Comparison of ENCODE assay signal across 1 cellular context in the genomic region with DNA sequence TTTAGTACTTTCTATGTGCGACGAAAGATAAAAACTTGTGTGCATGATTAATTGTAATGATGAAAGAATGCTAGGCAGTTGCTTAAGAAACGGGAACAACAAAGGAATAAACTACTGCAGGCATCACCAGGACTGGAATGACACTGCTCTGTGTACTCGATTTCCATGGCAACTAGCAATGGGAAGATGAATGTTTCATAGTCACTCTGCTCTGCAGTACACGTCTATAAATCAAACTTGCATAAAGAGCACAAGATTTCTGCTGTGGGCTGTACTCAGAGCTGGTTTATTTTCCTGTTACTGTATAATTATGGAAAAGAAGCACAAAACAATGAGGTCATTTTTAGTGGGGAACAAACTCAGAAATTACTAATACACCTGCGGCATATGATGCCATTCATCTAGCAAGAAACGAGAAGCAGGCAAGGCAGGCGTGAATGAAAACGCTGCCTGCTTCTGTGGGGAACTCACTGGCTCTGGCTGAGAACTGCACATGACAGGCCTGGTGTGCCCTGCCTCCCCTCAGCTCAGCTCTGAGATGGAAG.
TF ChIP-seq lines count a peak whose summit lies in the region.

No MANE protein-coding gene starts in this region.

TF ChIP-seq in HepG2, 621 proteins besides CTCF, POLR2A, EP300 and RAD21:
- TF ChIP-seq RFX3 (CRISPR knock-in tag; IDR thresholded peaks at IDR 0.05) (peak; percentile 73), ATF7 (IDR thresholded peaks at IDR 0.05) (peak; percentile 41; the same call in 1 of the 2 replicates), ATF7 (CRISPR knock-in tag; IDR thresholded peaks at IDR 0.05) (no peak), SMYD3 (CRISPR knock-in tag; IDR thresholded peaks at IDR 0.05) (no peak), CCAR2 (optimal IDR thresholded peaks at IDR 0.05; ENCODE audit: low read depth, low read length) (no peak), CEBPG (CRISPR knock-in tag; IDR thresholded peaks at IDR 0.05) (0 out of 2 replicates have a peak, but pooled peaks have one; percentile 29), ZNF142 (CRISPR knock-in tag; IDR thresholded peaks at IDR 0.05) (no peak), ZSCAN25 (CRISPR knock-in tag; IDR thresholded peaks at IDR 0.05) (no peak), SOX13 (IDR thresholded peaks at IDR 0.05) (no peak), SOX13 (CRISPR knock-in tag; conservative IDR thresholded peaks at IDR 0.05 in 1 of 2, IDR thresholded peaks at IDR 0.05 in 1 of 2) (no peak), ZEB1 (IDR thresholded peaks at IDR 0.05; ENCODE audit: insufficient replicate concordance, low read depth) (no peak), JUND (CRISPR knock-in tag; IDR thresholded peaks at IDR 0.05) (no peak), ZNF430 (CRISPR knock-in tag; IDR thresholded peaks at IDR 0.05) (no peak), KLF12 (CRISPR knock-in tag; IDR thresholded peaks at IDR 0.05; ENCODE audit: borderline replicate concordance) (no peak), ZMYM2 (CRISPR knock-in tag; IDR thresholded peaks at IDR 0.05) (no peak), HNRNPL (IDR thresholded peaks at IDR 0.05; ENCODE audit: low read depth, low read length) (no peak), NR3C1 (CRISPR knock-in tag; IDR thresholded peaks at IDR 0.05) (no peak), SAP130 (CRISPR knock-in tag; IDR thresholded peaks at IDR 0.05; ENCODE audit: low read depth) (peak; percentile 35; the same call in 1 of the 2 replicates), RFX1 (IDR thresholded peaks at IDR 0.05) (peak; percentile 75), ATF4 (CRISPR knock-in tag; IDR thresholded peaks at IDR 0.05) (peak in 1 of 2 experiments; percentile 81; a peak in 2 of 4 replicates), ZNF235 (CRISPR knock-in tag; IDR thresholded peaks at IDR 0.05; ENCODE audit: borderline replicate concordance) (no peak), ZNF83 (CRISPR knock-in tag; IDR thresholded peaks at IDR 0.05; ENCODE audit: borderline replicate concordance) (no peak), KLF15 (CRISPR knock-in tag; IDR thresholded peaks at IDR 0.05; ENCODE audit: borderline replicate concordance) (no peak), CEBPB (IDR thresholded peaks at IDR 0.05; ENCODE audit: borderline replicate concordance, low read depth, low read length) (peak; percentile 76; the same call in 1 of the 2 replicates), ZBTB14 (CRISPR knock-in tag; IDR thresholded peaks at IDR 0.05) (no peak), ETS1 (CRISPR knock-in tag; IDR thresholded peaks at IDR 0.05) (no peak), ATRX (CRISPR knock-in tag; IDR thresholded peaks at IDR 0.05; ENCODE audit: borderline replicate concordance) (no peak), SIX4 (CRISPR knock-in tag; IDR thresholded peaks at IDR 0.05) (no peak), ZNF567 (CRISPR knock-in tag; IDR thresholded peaks at IDR 0.05; ENCODE audit: borderline replicate concordance) (no peak), MLX (CRISPR knock-in tag; IDR thresholded peaks at IDR 0.05) (no peak), SMAD9 (CRISPR knock-in tag; IDR thresholded peaks at IDR 0.05) (no peak), ARID3A (IDR thresholded peaks at IDR 0.05; ENCODE audit: low read depth, low read length) (peak; percentile 64; the same call in 1 of the 2 replicates)
- TF ChIP-seq, protein P1, sequence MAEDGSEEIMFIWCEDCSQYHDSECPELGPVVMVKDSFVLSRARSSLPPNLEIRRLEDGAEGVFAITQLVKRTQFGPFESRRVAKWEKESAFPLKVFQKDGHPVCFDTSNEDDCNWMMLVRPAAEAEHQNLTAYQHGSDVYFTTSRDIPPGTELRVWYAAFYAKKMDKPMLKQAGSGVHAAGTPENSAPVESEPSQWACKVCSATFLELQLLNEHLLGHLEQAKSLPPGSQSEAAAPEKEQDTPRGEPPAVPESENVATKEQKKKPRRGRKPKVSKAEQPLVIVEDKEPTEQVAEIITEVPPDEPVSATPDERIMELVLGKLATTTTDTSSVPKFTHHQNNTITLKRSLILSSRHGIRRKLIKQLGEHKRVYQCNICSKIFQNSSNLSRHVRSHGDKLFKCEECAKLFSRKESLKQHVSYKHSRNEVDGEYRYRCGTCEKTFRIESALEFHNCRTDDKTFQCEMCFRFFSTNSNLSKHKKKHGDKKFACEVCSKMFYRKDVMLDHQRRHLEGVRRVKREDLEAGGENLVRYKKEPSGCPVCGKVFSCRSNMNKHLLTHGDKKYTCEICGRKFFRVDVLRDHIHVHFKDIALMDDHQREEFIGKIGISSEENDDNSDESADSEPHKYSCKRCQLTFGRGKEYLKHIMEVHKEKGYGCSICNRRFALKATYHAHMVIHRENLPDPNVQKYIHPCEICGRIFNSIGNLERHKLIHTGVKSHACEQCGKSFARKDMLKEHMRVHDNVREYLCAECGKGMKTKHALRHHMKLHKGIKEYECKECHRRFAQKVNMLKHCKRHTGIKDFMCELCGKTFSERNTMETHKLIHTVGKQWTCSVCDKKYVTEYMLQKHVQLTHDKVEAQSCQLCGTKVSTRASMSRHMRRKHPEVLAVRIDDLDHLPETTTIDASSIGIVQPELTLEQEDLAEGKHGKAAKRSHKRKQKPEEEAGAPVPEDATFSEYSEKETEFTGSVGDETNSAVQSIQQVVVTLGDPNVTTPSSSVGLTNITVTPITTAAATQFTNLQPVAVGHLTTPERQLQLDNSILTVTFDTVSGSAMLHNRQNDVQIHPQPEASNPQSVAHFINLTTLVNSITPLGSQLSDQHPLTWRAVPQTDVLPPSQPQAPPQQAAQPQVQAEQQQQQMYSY (CRISPR knock-in tag; IDR thresholded peaks at IDR 0.05), result no peak
